ENCODE assay signal across 8 cellular contexts in the genomic region with DNA sequence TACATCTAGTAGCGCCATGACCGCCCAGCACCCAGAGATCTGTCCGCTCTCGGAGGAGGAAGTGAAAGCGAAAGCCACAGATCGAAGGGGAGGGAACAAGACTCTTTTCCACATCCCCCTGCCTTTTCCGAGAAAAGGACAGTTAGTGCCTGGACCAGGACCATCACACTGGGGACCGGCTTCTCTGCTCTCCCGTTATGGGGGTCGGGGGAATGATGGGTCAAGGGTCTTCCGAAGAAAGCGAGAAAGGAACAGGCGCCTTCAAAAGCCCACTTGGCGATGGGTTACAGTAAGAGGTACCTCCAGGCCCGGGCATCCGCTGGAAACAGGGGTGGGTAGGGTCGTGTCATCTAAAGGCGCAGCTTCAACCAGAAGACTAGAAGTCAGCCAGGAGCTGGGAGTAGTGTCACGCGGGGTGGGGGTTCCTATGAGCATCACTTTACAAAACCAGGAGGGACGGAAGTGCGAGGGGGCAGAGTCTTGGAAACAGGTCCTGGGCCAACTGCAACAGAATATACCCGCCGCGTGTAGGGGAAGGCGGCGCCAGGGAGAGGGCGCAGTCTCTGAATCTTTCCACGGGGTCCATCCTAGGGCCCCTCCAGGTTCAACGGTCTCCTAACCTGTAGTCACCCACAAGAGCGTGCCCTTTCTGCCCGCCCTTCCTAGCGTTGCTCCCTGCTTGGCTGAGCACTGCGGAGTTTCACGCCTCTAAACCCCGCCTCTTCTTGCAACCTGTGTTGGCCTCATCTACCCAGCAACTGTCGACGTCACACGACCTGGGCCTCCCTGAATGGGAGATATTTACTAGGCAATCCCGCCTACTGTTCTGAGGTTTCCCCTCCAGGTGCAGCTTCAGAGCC. TPM values are rescaled to one million over a fixed set of nuclear protein-coding genes. Genes with fewer than 3 reads are reported as not detected.
DNase-seq lines count a peak whose midpoint lies in the region; ATAC-seq, FAIRE-seq and TF ChIP-seq lines count a peak whose summit lies in the region.

A gene (minus strand): TSS at position 69 of the 860 bp plus-strand sequence. CDS start 51 bp downstream, at position 18.

- no peak for FAIRE-seq in small intestine (lab: Jason Lieb, UNC)

- BruUV-seq in mammary epithelial cell (replicated peaks; lab: Mats Ljungman, UMichigan), result TSS peak; percentile 19

- in situ Hi-C loops in mammary epithelial cell (cut with MboI; ENCODE audit: low sequenced_read_pairs in 2 of 2), result no loop called here

- intact Hi-C loops in mammary epithelial cell (cut with micrococcal nuclease), result loop anchor here (1.0 kb wide), 1 partner anchor 9 kb away; a partner anchor contains a TSS

- H3K27ac ChIP-seq in AG04450 (ENCODE audit: low read depth, low read length), result peak within 1 kb of the TSS; percentile 73
- peak within 1 kb of the TSS; percentile 70 for H3K27ac ChIP-seq in mammary epithelial cell (ENCODE audit: insufficient read depth, low read depth, low read length)
- H3K27ac ChIP-seq in small intestine (ENCODE audit: low read depth in 1 of 2, low read length in 1 of 2), result peak within 1 kb of the TSS; percentile 96

- dilution Hi-C loops in mammary epithelial cell (cut with HindIII; ENCODE audit: low sequenced_read_pairs), result no loop called here

- TF ChIP-seq CTCF in AG04450 (IDR thresholded peaks at IDR 0.05; ENCODE audit: low read depth, low read length) (peak; percentile 42), WI38 (IDR thresholded peaks at IDR 0.05; ENCODE audit: low read depth, low read length) (no peak), mammary epithelial cell (conservative IDR thresholded peaks at IDR 0.05 in 1 of 2, IDR thresholded peaks at IDR 0.05 in 1 of 2; ENCODE audit: extremely low read depth in 1 of 2, insufficient read depth in 1 of 2, low read depth in 1 of 2, low read length in 2 of 2) (peak in 1 of 2 donors; percentile 3)

- H3K4me3 ChIP-seq in AG04450 (ENCODE audit: low read depth, low read length) (peak within 1 kb of the TSS; percentile 85), WI38 (ENCODE audit: low read depth, low read length) (peak within 1 kb of the TSS; percentile 92), mammary epithelial cell (replicated peaks in 1 of 3; ENCODE audit: insufficient read depth in 1 of 3, low read depth in 2 of 3, low read length in 3 of 3) (peak within 1 kb of the TSS; percentile 61 to 66 (median 66)), small intestine (ENCODE audit: low read depth in 1 of 2, low read length in 2 of 2) (peak within 1 kb of the TSS; percentile 90 to 91)

- no peaks in the 10 kb centered on the region for H3K79me2 ChIP-seq in mammary epithelial cell (ENCODE audit: insufficient read depth, low read length)

- H3K4me1 ChIP-seq in mammary epithelial cell (ENCODE audit: insufficient read depth, low read length) (peaks cover 13% of the 10 kb centered on the region), small intestine (ENCODE audit: control insufficient read depth in 2 of 2, insufficient read depth in 1 of 2, low read depth in 1 of 2, low read length in 1 of 2) (peaks cover 8 to 18% of the 10 kb centered on the region in 2 donors)

- H2AFZ ChIP-seq in mammary epithelial cell (ENCODE audit: low read depth, low read length), result peak within 1 kb of the TSS; percentile 92

- H3K9me3 ChIP-seq in AG04450 (ENCODE audit: control insufficient read depth, insufficient read depth, low read length) (no peaks in the 10 kb centered on the region; the same call in 1 of the 2 replicates), mammary epithelial cell (replicated peaks; ENCODE audit: insufficient read depth, low read length) (no peaks in the 10 kb centered on the region), small intestine (ENCODE audit: control insufficient read depth, low read depth) (no peaks in the 10 kb centered on the region)

- H3K4me2 ChIP-seq in mammary epithelial cell (ENCODE audit: insufficient read depth, low read depth, low read length), result peak within 1 kb of the TSS; percentile 89

- H3K36me3 ChIP-seq in mammary epithelial cell (ENCODE audit: insufficient read depth, low read length) (peaks cover 11% of the 10 kb centered on the region), small intestine (ENCODE audit: control insufficient read depth in 2 of 2, insufficient read depth in 2 of 2, low read length in 2 of 2) (peaks cover 12 to 25% of the 10 kb centered on the region in 2 donors)

- ATAC-seq in GM18907 (IDR thresholded peaks at IDR 0.05; ENCODE audit: unreplicated experiment) (peak; percentile 73), HG03139 (IDR thresholded peaks at IDR 0.05; ENCODE audit: unreplicated experiment) (peak; percentile 53)

- POLR2A ChIA-PET in AG04450 (lab: Yijun Ruan, JAX), result interaction anchor here (1.0 to 1.9 kb wide), 2 partner anchors 9 to 128 kb away, joined by 7 to 12 read pairs; a partner anchor contains a TSS

- H3K27me3 ChIP-seq in AG04450 (ENCODE audit: control insufficient read depth, insufficient read depth, low read length) (no peaks in the 10 kb centered on the region), mammary epithelial cell (ENCODE audit: insufficient read depth, low read length) (no peaks in the 10 kb centered on the region), small intestine (ENCODE audit: control insufficient read depth in 2 of 2, insufficient read depth in 2 of 2, low read length in 2 of 2) (no peaks in the 10 kb centered on the region)

- peak within 1 kb of the TSS; percentile 87 for H3K9ac ChIP-seq in mammary epithelial cell (ENCODE audit: insufficient read depth, low read length)

- H4K20me1 ChIP-seq in mammary epithelial cell (ENCODE audit: insufficient read depth, low read length), result no peaks in the 10 kb centered on the region

- peak; percentile 72 for DNase-seq in AG04450 (ENCODE audit: low read depth, low spot score)
- peak; percentile 94 for DNase-seq in NCI-H2227 (lab: John Stamatoyannopoulos, UW; ENCODE audit: unreplicated experiment)
- peak; percentile 98 for DNase-seq in mammary epithelial cell
- peak; percentile 94 for DNase-seq in iPS-NIHi7 (ENCODE audit: extremely low spot score)
- peak; percentile 100 for DNase-seq in small intestine

- 2% methylated on average over 19 of the region's 40 CpGs for WGBS in mammary epithelial cell (ENCODE audit: low coverage, missing lambda C conversion rate)
- WGBS in small intestine, 3 donors, result 0% methylated on average over 38 to 40 of the region's 40 CpGs

- CTCF ChIA-PET in AG04450 (lab: Charles Lee) (interaction anchor here (0.6 to 3.9 kb wide), 6 partner anchors 9 to 864 kb away, joined by 3 to 38 read pairs (median 8); a partner anchor contains a TSS), mammary epithelial cell (lab: Charles Lee; ENCODE audit: low non-redundant PET) (no interaction called here)

RNA-seq across cellular contexts. Expression of the gene that starts here (rescaled TPM):
- polyA plus RNA-seq in AG04450 (2011; rRNA removed), result 62.0 and 70.0 TPM in 2 replicates
- 25.3 and 28.0 TPM in 2 replicates for polyA minus RNA-seq in AG04450 (2011; rRNA and poly(A)+ RNA removed)
- total RNA-seq in mammary epithelial cell, result 10 to 100 TPM; 21.0 to 29.2 TPM
- polyA plus RNA-seq in mammary epithelial cell, result 48.2 TPM
- polyA minus RNA-seq in mammary epithelial cell, result 35.2 TPM
- 100 to 1,000 TPM; 271 to 329 (median 315) TPM for polyA plus RNA-seq in small intestine

Comparison
In these comparisons a context has a peak if more than half of its experiments do, and no peak if none do; other contexts are left out.
1. Peak in every context shown above with its lines: DNase-seq, ATAC-seq, H3K4me3 ChIP-seq and H3K27ac ChIP-seq.